ENCODE assay signal across 8 cellular contexts in genomic region chr3:129626744-129627349, GRCh38. TPM values are rescaled to one million over a fixed set of nuclear protein-coding genes. Genes with fewer than 3 reads are reported as not detected.
A peak's percentile ranks its signal among the peaks of the same experiment; 100 is the strongest.
DNase-seq lines count a peak whose midpoint lies in the region; ATAC-seq and TF ChIP-seq lines count a peak whose summit lies in the region.

No MANE protein-coding gene starts in this region.

- H3K27ac ChIP-seq in OCI-LY1 (ENCODE audit: low read depth, low read length, poor library complexity, severe bottlenecking) (no peak overlapping the region), thyroid gland (peak overlapping the region; percentile 87 to 97 (median 94))

- peak overlapping the region; percentile 98 for H3K4me2 ChIP-seq in OCI-LY1 (ENCODE audit: low read length)

- DNase-seq in COLO668 (lab: John Stamatoyannopoulos, UW; ENCODE audit: unreplicated experiment), result peak; percentile 92
- peak; percentile 69 for DNase-seq in activated T-helper 2 cell treated with anti-CD3 and anti-CD28 coated beads, Interferon-gamma antibody, Interleukin-2, Interleukin-4, amounts not matched to agents 10 μg/mL and 5 μg/mL and 100 μg/mL, durations not matched to agents 14 hours and 24 hours and 36 hours (ENCODE audit: low spot score)
- peak; percentile 71 for DNase-seq in fibroblast of the conjunctiva (ENCODE audit: low read depth)
- DNase-seq in nephron progenitor cell, result peak; percentile 83
- peak; percentile 93 to 94 for DNase-seq in thyroid gland

- H3K36me3 ChIP-seq in OCI-LY1 (ENCODE audit: insufficient read depth, low read length) (no peaks in the 10 kb centered on the region), thyroid gland (no peaks in the 10 kb centered on the region)

- H3K9me3 ChIP-seq in OCI-LY1 (ENCODE audit: low read length) (no peaks in the 10 kb centered on the region), thyroid gland (no peaks in the 10 kb centered on the region)

- H3K27me3 ChIP-seq in OCI-LY1 (ENCODE audit: insufficient read depth, low read length) (no peaks in the 10 kb centered on the region), thyroid gland (no peaks in the 10 kb centered on the region)

- no peaks in the 10 kb centered on the region for H3K79me2 ChIP-seq in OCI-LY1 (ENCODE audit: insufficient read depth, low read length)

- peak overlapping the region; percentile 86 for H3K4me3 Mint-ChIP-seq in activated T-helper 2 cell treated with anti-CD3 and anti-CD28 coated beads, Interferon-gamma antibody, Interleukin-2, Interleukin-4, amounts not matched to agents 10 μg/mL and 5 μg/mL and 100 μg/mL, durations not matched to agents 14 hours and 24 hours and 36 hours (ENCODE audit: low read depth)
- H3K4me3 Mint-ChIP-seq in nephron progenitor cell, result peak overlapping the region; percentile 83

- H3F3A ChIP-seq in OCI-LY1 (ENCODE audit: insufficient read depth, low read length), result no peaks in the 10 kb centered on the region

- no peaks in the 10 kb centered on the region for H3K9me2 ChIP-seq in OCI-LY1 (ENCODE audit: low read depth, low read length)

- 0% methylated on average over 6 to 7 of the region's 49 CpGs for WGBS in thyroid gland, 2 donors

- peak overlapping the region; percentile 80 for H3K9ac ChIP-seq in OCI-LY1 (ENCODE audit: low read length)

- peak overlapping the region; percentile 79 for H3K27ac Mint-ChIP-seq in activated T-helper 2 cell treated with anti-CD3 and anti-CD28 coated beads, Interferon-gamma antibody, Interleukin-2, Interleukin-4, amounts not matched to agents 10 μg/mL and 5 μg/mL and 100 μg/mL, durations not matched to agents 14 hours and 24 hours and 36 hours
- H3K27ac Mint-ChIP-seq in nephron progenitor cell, result peak overlapping the region; percentile 68

- H3K4me1 ChIP-seq in OCI-LY1 (ENCODE audit: insufficient read depth, low read length, severe bottlenecking), result peaks cover 23% of the 10 kb centered on the region
- peaks cover 36 to 62% of the 10 kb centered on the region in 2 donors for H3K4me1 ChIP-seq in thyroid gland

- H3K4me1 Mint-ChIP-seq in activated T-helper 2 cell treated with anti-CD3 and anti-CD28 coated beads, Interferon-gamma antibody, Interleukin-2, Interleukin-4, amounts not matched to agents 10 μg/mL and 5 μg/mL and 100 μg/mL, durations not matched to agents 14 hours and 24 hours and 36 hours (ENCODE audit: low read depth), result peaks cover 18% of the 10 kb centered on the region
- H3K4me1 Mint-ChIP-seq in nephron progenitor cell, result peaks cover 62% of the 10 kb centered on the region

- H3K4me3 ChIP-seq in OCI-LY1 (ENCODE audit: low read depth, low read length, poor library complexity, severe bottlenecking) (peak overlapping the region; percentile 82), thyroid gland (replicated peaks in 1 of 3) (peak overlapping the region in 2 of 3 donors; percentile 11 to 60)

- H3K36me3 Mint-ChIP-seq in activated T-helper 2 cell treated with anti-CD3 and anti-CD28 coated beads, Interferon-gamma antibody, Interleukin-2, Interleukin-4, amounts not matched to agents 10 μg/mL and 5 μg/mL and 100 μg/mL, durations not matched to agents 14 hours and 24 hours and 36 hours (ENCODE audit: low read depth), result no peaks in the 10 kb centered on the region
- no peaks in the 10 kb centered on the region for H3K36me3 Mint-ChIP-seq in nephron progenitor cell (ENCODE audit: low read depth)

- peaks cover 5% of the 10 kb centered on the region for H3K27me3 Mint-ChIP-seq in activated T-helper 2 cell treated with anti-CD3 and anti-CD28 coated beads, Interferon-gamma antibody, Interleukin-2, Interleukin-4, amounts not matched to agents 10 μg/mL and 5 μg/mL and 100 μg/mL, durations not matched to agents 14 hours and 24 hours and 36 hours (ENCODE audit: low read depth)
- H3K27me3 Mint-ChIP-seq in nephron progenitor cell (ENCODE audit: low read depth, poor library complexity), result peaks cover 10% of the 10 kb centered on the region

- intact Hi-C loops in activated T-helper 2 cell treated with anti-CD3 and anti-CD28 coated beads, Interferon-gamma antibody, Interleukin-2, Interleukin-4, amounts not matched to agents 10 μg/mL and 5 μg/mL and 100 μg/mL, durations not matched to agents 14 hours and 24 hours and 36 hours (cut with micrococcal nuclease), result loop anchor here (1.0 to 5.0 kb wide), 7 partner anchors 16 to 485 kb away; partner anchors contain the start of gene TMCC1
- intact Hi-C loops in thyroid gland (cut with DNase I), result loop anchor here (2.0 to 10.0 kb wide), 2 partner anchors 132 to 198 kb away; no protein-coding TSS in a partner anchor

- H4K20me1 ChIP-seq in OCI-LY1 (ENCODE audit: insufficient read depth, low read length), result no peaks in the 10 kb centered on the region

- TF ChIP-seq POLR2A in thyroid gland (IDR thresholded peaks at IDR 0.05), result peak; percentile 51 to 74

- peak overlapping the region; percentile 43 for H2AFZ ChIP-seq in OCI-LY1 (ENCODE audit: low read length)

- TF ChIP-seq CTCF in OCI-LY1 (IDR thresholded peaks at IDR 0.05; ENCODE audit: low read length) (peak; percentile 27; the same call in 1 of the 2 replicates), nephron progenitor cell (IDR thresholded peaks at IDR 0.05) (no peak), thyroid gland (IDR thresholded peaks at IDR 0.05) (no peak)

- H3K9me3 Mint-ChIP-seq in activated T-helper 2 cell treated with anti-CD3 and anti-CD28 coated beads, Interferon-gamma antibody, Interleukin-2, Interleukin-4, amounts not matched to agents 10 μg/mL and 5 μg/mL and 100 μg/mL, durations not matched to agents 14 hours and 24 hours and 36 hours, result no peaks in the 10 kb centered on the region
- no peaks in the 10 kb centered on the region for H3K9me3 Mint-ChIP-seq in nephron progenitor cell

- ATAC-seq in GM19043 (IDR thresholded peaks at IDR 0.05; ENCODE audit: low read depth, unreplicated experiment) (peak; percentile 89), HG03175 (IDR thresholded peaks at IDR 0.05; ENCODE audit: unreplicated experiment) (peak; percentile 87)

RNA-seq across cellular contexts. Expression of gene PLXND1, which starts 20.4 kb away (rescaled TPM):
- 1.3 and 2.7 TPM in 2 replicates for total RNA-seq in activated T-helper 2 cell treated with anti-CD3 and anti-CD28 coated beads, Interferon-gamma antibody, Interleukin-2, Interleukin-4, amounts not matched to agents 10 μg/mL and 5 μg/mL and 100 μg/mL, durations not matched to agents 14 hours and 24 hours and 36 hours
- total RNA-seq in thyroid gland, result 10 to 100 TPM; 50.7 to 69.8 (median 60.8) TPM

Comparison
In these comparisons a context has a peak if more than half of its experiments do, and no peak if none do; other contexts are left out.
1. RNA of gene PLXND1, which starts 20.4 kb away (total RNA-seq): 50.7 to 69.8 TPM in thyroid gland; 1.3 to 2.7 TPM in activated T-helper 2 cell treated with anti-CD3 and anti-CD28 coated beads, Interferon-gamma antibody, Interleukin-2, Interleukin-4, amounts not matched to agents 10 μg/mL and 5 μg/mL and 100 μg/mL, durations not matched to agents 14 hours and 24 hours and 36 hours; every median in the first group is over 10 times any median in the second.
2. Peak in every context shown above with its lines, with median percentiles within 50 percentile points of each other: DNase-seq.